ENCODE assay signal across 11 cellular contexts in genomic region chr6:106069478-106069877, GRCh38. TPM values are rescaled to one million over a fixed set of nuclear protein-coding genes. Genes with fewer than 3 reads are reported as not detected.
A peak's percentile ranks its signal among the peaks of the same experiment; 100 is the strongest.
DNase-seq lines count a peak whose midpoint lies in the region; ATAC-seq and TF ChIP-seq lines count a peak whose summit lies in the region.
"Had no signal": no experiment of that assay in that cellular context is flagged by ENCODE, and none has a peak within 500 bp of the region (broad histone marks: within the 10 kb centered on the region; RNA-seq: fewer than 3 reads in every experiment).

No MANE protein-coding gene starts in this region.

- DNase-seq in ELR (ENCODE audit: low read depth) (peak; percentile 45), NCI-H2196 treated with DMSO at 0.1 percent for 48 hours (lab: John Stamatoyannopoulos, UW; ENCODE audit: unreplicated experiment) (peak; percentile 61), mammary epithelial cell (peak; percentile 83), prostate gland (ENCODE audit: low spot score) (peak; percentile 78), hippocampal formation (lab: John Stamatoyannopoulos, UW) (no peak)
- DNase-seq: activated naive CD8-positive, alpha-beta T cell treated with anti-CD3 and anti-CD28 coated beads for 36 hours; left ventricle myocardium superior had no signal

- no peak overlapping the region for H3K4me3 ChIP-seq in mammary epithelial cell (replicated peaks in 1 of 3; ENCODE audit: insufficient read depth in 1 of 3, low read depth in 2 of 3, low read length in 3 of 3)
- H3K4me3 ChIP-seq in prostate gland = no peak overlapping the region
- H3K4me3 ChIP-seq: GM12878 had no signal

- ATAC-seq in HG03378 (IDR thresholded peaks at IDR 0.05; ENCODE audit: unreplicated experiment) = no peak
- no peak for ATAC-seq in HG03196 (IDR thresholded peaks at IDR 0.05; ENCODE audit: unreplicated experiment)
- no peak for ATAC-seq in HG03025 (IDR thresholded peaks at IDR 0.05; ENCODE audit: low FRiP score, unreplicated experiment)
- ATAC-seq: GM12878, left ventricle myocardium superior had no signal

- WGBS in mammary epithelial cell (ENCODE audit: low coverage, missing lambda C conversion rate) = 26% methylated on average over 7 of the region's 8 CpGs
- WGBS in prostate gland = 11% methylated on average over 8 of the region's 8 CpGs

- intact Hi-C loops in mammary epithelial cell (cut with micrococcal nuclease) = no loop called here
- intact Hi-C loops in prostate gland (cut with DNase I) = no loop called here

- H4K20me1 ChIP-seq in mammary epithelial cell (ENCODE audit: insufficient read depth, low read length) = no peaks in the 10 kb centered on the region

- in situ Hi-C loops in mammary epithelial cell (cut with MboI; ENCODE audit: low sequenced_read_pairs in 2 of 2) = no loop called here

- H3K79me2 ChIP-seq in mammary epithelial cell (ENCODE audit: insufficient read depth, low read length) = no peaks in the 10 kb centered on the region

- H3K36me3 ChIP-seq in mammary epithelial cell (ENCODE audit: insufficient read depth, low read length) = no peaks in the 10 kb centered on the region
- H3K36me3 ChIP-seq in prostate gland = no peaks in the 10 kb centered on the region

- H2AFZ ChIP-seq in mammary epithelial cell (ENCODE audit: low read depth, low read length) = peak overlapping the region; percentile 53

- no peak for TF ChIP-seq POLR2A in prostate gland (IDR thresholded peaks at IDR 0.05)

- BruUV-seq in mammary epithelial cell (replicated peaks; lab: Mats Ljungman, UMichigan) = no TSS peak

- CTCF ChIA-PET in mammary epithelial cell (lab: Charles Lee; ENCODE audit: low non-redundant PET) = no interaction called here

- peaks cover 8% of the 10 kb centered on the region for H3K4me1 ChIP-seq in mammary epithelial cell (ENCODE audit: insufficient read depth, low read length)
- no peaks in the 10 kb centered on the region for H3K4me1 ChIP-seq in prostate gland (replicated peaks)

- no peak for TF ChIP-seq CTCF in mammary epithelial cell (conservative IDR thresholded peaks at IDR 0.05 in 1 of 2, IDR thresholded peaks at IDR 0.05 in 1 of 2; ENCODE audit: extremely low read depth in 1 of 2, insufficient read depth in 1 of 2, low read depth in 1 of 2, low read length in 2 of 2)
- TF ChIP-seq CTCF in prostate gland (IDR thresholded peaks at IDR 0.05) = no peak

- no peak overlapping the region for H3K9ac ChIP-seq in mammary epithelial cell (ENCODE audit: insufficient read depth, low read length)

- H3K27ac ChIP-seq in mammary epithelial cell (ENCODE audit: insufficient read depth, low read depth, low read length) = no peak overlapping the region
- H3K27ac ChIP-seq in prostate gland = no peak overlapping the region

- H3K4me2 ChIP-seq in mammary epithelial cell (ENCODE audit: insufficient read depth, low read depth, low read length) = peak overlapping the region; percentile 21

- dilution Hi-C loops in mammary epithelial cell (cut with HindIII; ENCODE audit: low sequenced_read_pairs) = no loop called here

- H3K27me3 ChIP-seq in mammary epithelial cell (ENCODE audit: insufficient read depth, low read length) (no peaks in the 10 kb centered on the region), prostate gland (replicated peaks; ENCODE audit: insufficient read depth) (no peaks in the 10 kb centered on the region)

- no peaks in the 10 kb centered on the region for H3K9me3 ChIP-seq in mammary epithelial cell (replicated peaks; ENCODE audit: insufficient read depth, low read length)
- H3K9me3 ChIP-seq in prostate gland = no peaks in the 10 kb centered on the region

RNA-seq across cellular contexts. Expression of gene PRDM1, which starts 16.7 kb away (rescaled TPM):
- total RNA-seq in mammary epithelial cell (10 to 100 TPM in 1 of 2 donors, 1 to 10 TPM in 1; 5.7 to 17.7 TPM), prostate gland (1 to 10 TPM; 3.5 TPM)
- 3.2 TPM for polyA plus RNA-seq in mammary epithelial cell
- polyA minus RNA-seq in mammary epithelial cell = 20.5 TPM

Comparison
In these comparisons a context has a peak if more than half of its experiments do, and no peak if none do; other contexts are left out.
1. DNase-seq: peak in ELR (single experiment), NCI-H2196 treated with DMSO at 0.1 percent for 48 hours (single experiment), mammary epithelial cell (single experiment) and prostate gland (single experiment); none in hippocampal formation (0 of 2).